In genomic region chr2:43605851-43606250, GRCh38 we compare ENCODE assay signal across 15 cellular contexts. TPM values are rescaled to one million over a fixed set of nuclear protein-coding genes. Genes with fewer than 3 reads are reported as not detected.
DNase-seq lines count a peak whose midpoint lies in the region; ATAC-seq and TF ChIP-seq lines count a peak whose summit lies in the region.
"Had no signal": no experiment of that assay in that cellular context is flagged by ENCODE, and none has a peak within 500 bp of the region (broad histone marks: within the 10 kb centered on the region; RNA-seq: fewer than 3 reads in every experiment).

No MANE protein-coding gene starts in this region.

- H3K23ac ChIP-seq in mesenchymal stem cell (ENCODE audit: low read length in 2 of 2), result no peak overlapping the region

- H3K36me3 ChIP-seq in mesenchymal stem cell (ENCODE audit: control insufficient read depth in 1 of 2, insufficient read depth in 2 of 2, low read depth in 1 of 2, low read length in 2 of 2) (no peaks in the 10 kb centered on the region), OCI-LY7 (ENCODE audit: insufficient read depth, low read length) (no peaks in the 10 kb centered on the region)
- H3K36me3 ChIP-seq: adrenal gland; BLaER1 treated with 17β-estradiol and CSF1 and Interleukin-3, amounts not matched to agents 10 nM and 100 nM; neutrophil had no signal

- H3K4me1 ChIP-seq in mesenchymal stem cell (ENCODE audit: control insufficient read depth, insufficient read depth, low read depth, low read length) (no peaks in the 10 kb centered on the region), OCI-LY7 (ENCODE audit: insufficient read depth, low read length, poor library complexity, severe bottlenecking) (no peaks in the 10 kb centered on the region)
- H3K4me1 ChIP-seq: adrenal gland; BLaER1 treated with 17β-estradiol and CSF1 and Interleukin-3, amounts not matched to agents 10 nM and 100 nM had no signal

- H3K4me2 ChIP-seq in mesenchymal stem cell (ENCODE audit: low read length, poor library complexity, severe bottlenecking) (no peak overlapping the region), OCI-LY7 (ENCODE audit: low read length) (no peak overlapping the region)
- H3K4me2 ChIP-seq: BLaER1 treated with 17β-estradiol and CSF1 and Interleukin-3, amounts not matched to agents 10 nM and 100 nM had no signal

- no peak overlapping the region for H3K14ac ChIP-seq in mesenchymal stem cell (ENCODE audit: low read length in 2 of 2)

- TF ChIP-seq CTCF in MCF 10A (IDR thresholded peaks at IDR 0.05; ENCODE audit: unreplicated experiment) (no peak), OCI-LY7 (conservative IDR thresholded peaks at IDR 0.05; ENCODE audit: low read length) (no peak)

- H3K27me3 Mint-ChIP-seq in MCF 10A (ENCODE audit: insufficient read depth, unreplicated experiment), result no peaks in the 10 kb centered on the region

- H3K9ac ChIP-seq in mesenchymal stem cell (ENCODE audit: low read length), result no peak overlapping the region
- H3K9ac ChIP-seq: BLaER1 treated with 17β-estradiol and CSF1 and Interleukin-3, amounts not matched to agents 10 nM and 100 nM; GM23248 had no signal

- no peak overlapping the region for H3K27ac Mint-ChIP-seq in MCF 10A (ENCODE audit: low read depth, unreplicated experiment)
- H3K27ac Mint-ChIP-seq: T-helper 2 cell treated with Interferon-gamma antibody and Interleukin-4, amounts not matched to agents 5 μg/mL and 100 μg/mL, for 36 hours had no signal

- no peak overlapping the region for H2BK120ac ChIP-seq in mesenchymal stem cell (ENCODE audit: low read depth, low read length)

- H2AK5ac ChIP-seq in mesenchymal stem cell (ENCODE audit: low read length, severe bottlenecking), result no peak overlapping the region

- H3K9me3 ChIP-seq in mesenchymal stem cell (ENCODE audit: control insufficient read depth, low read length), result no peaks in the 10 kb centered on the region
- no peaks in the 10 kb centered on the region for H3K9me3 ChIP-seq in OCI-LY7 (ENCODE audit: low read length)
- H3K9me3 ChIP-seq: adrenal gland; BLaER1 treated with 17β-estradiol and CSF1 and Interleukin-3, amounts not matched to agents 10 nM and 100 nM; neutrophil had no signal

- no peak for ATAC-seq in GM19452 (IDR thresholded peaks at IDR 0.05; ENCODE audit: unreplicated experiment)

- H3K18ac ChIP-seq in mesenchymal stem cell (ENCODE audit: low read depth in 1 of 2, low read length in 2 of 2), result no peak overlapping the region

- CTCF ChIA-PET in MCF 10A (lab: Yijun Ruan, JAX) (interaction anchor here (0.7 to 2.3 kb wide), 10 partner anchors 10 to 888 kb away, joined by 3 to 21 read pairs (median 4); partner anchors contain the start of genes DYNC2LI1 and THADA), OCI-LY7 (lab: Charles Lee; ENCODE audit: unreplicated experiment) (no interaction called here)

- intact Hi-C loops in MCF 10A (cut with micrococcal nuclease), result loop anchor here (5.0 kb wide), 1 partner anchor 166 kb away; the partner anchor contains the start of gene DYNC2LI1
- intact Hi-C loops in OCI-LY7 (cut with micrococcal nuclease; ENCODE audit: unreplicated experiment), result no loop called here

- POLR2A ChIA-PET in MCF 10A (lab: Yijun Ruan, JAX) (interaction anchor here (1.8 kb wide), 1 partner anchor 10 kb away, joined by 25 read pairs; the partner anchor contains the start of gene THADA), OCI-LY7 (lab: Charles Lee) (no interaction called here)

- H3K4me3 Mint-ChIP-seq in MCF 10A (ENCODE audit: unreplicated experiment), result no peak overlapping the region
- H3K4me3 Mint-ChIP-seq: T-helper 2 cell treated with Interferon-gamma antibody and Interleukin-4, amounts not matched to agents 5 μg/mL and 100 μg/mL, for 36 hours had no signal

- H3K79me1 ChIP-seq in mesenchymal stem cell (replicated peaks; ENCODE audit: low read length, poor library complexity, severe bottlenecking), result no peaks in the 10 kb centered on the region

- H4K20me1 ChIP-seq in OCI-LY7 (ENCODE audit: insufficient read depth, low read length), result no peaks in the 10 kb centered on the region
- H4K20me1 ChIP-seq: BLaER1 treated with 17β-estradiol and CSF1 and Interleukin-3, amounts not matched to agents 10 nM and 100 nM had no signal

- H3K27ac ChIP-seq in mesenchymal stem cell (ENCODE audit: low read length, poor library complexity, severe bottlenecking) (no peak overlapping the region), OCI-LY7 (ENCODE audit: low read depth, low read length, poor library complexity, severe bottlenecking) (no peak overlapping the region)
- H3K27ac ChIP-seq: adrenal gland; BLaER1 treated with 17β-estradiol and CSF1 and Interleukin-3, amounts not matched to agents 10 nM and 100 nM; GM23248; HL-60; neutrophil had no signal

- no peak overlapping the region for H2BK15ac ChIP-seq in mesenchymal stem cell (ENCODE audit: low read depth, poor library complexity, severe bottlenecking)

- H2BK12ac ChIP-seq in mesenchymal stem cell (ENCODE audit: low read length in 2 of 2), result no peak overlapping the region

- H3K4ac ChIP-seq in mesenchymal stem cell (ENCODE audit: low read depth in 1 of 2, low read length in 2 of 2), result no peak overlapping the region

- WGBS in mesenchymal stem cell, result 97% methylated on average over 3 of the region's 5 CpGs

- H4K8ac ChIP-seq in mesenchymal stem cell (ENCODE audit: low read length), result no peak overlapping the region

- no peaks in the 10 kb centered on the region for H3K27me3 ChIP-seq in mesenchymal stem cell (ENCODE audit: control insufficient read depth in 1 of 2, insufficient read depth in 1 of 2, low read length in 2 of 2)
- H3K27me3 ChIP-seq: adrenal gland; BLaER1 treated with 17β-estradiol and CSF1 and Interleukin-3, amounts not matched to agents 10 nM and 100 nM; neutrophil had no signal

- no peak overlapping the region for H2BK5ac ChIP-seq in mesenchymal stem cell (ENCODE audit: low read depth, low read length, poor library complexity, severe bottlenecking)

- no peaks in the 10 kb centered on the region for H3K9me2 ChIP-seq in OCI-LY7 (ENCODE audit: insufficient read depth, low read length)

- H3K4me1 Mint-ChIP-seq in MCF 10A (ENCODE audit: insufficient read depth, unreplicated experiment), result peaks cover 6% of the 10 kb centered on the region

- no peaks in the 10 kb centered on the region for H3K36me3 Mint-ChIP-seq in MCF 10A (ENCODE audit: insufficient read depth, unreplicated experiment)

- no peak overlapping the region for H3K4me3 ChIP-seq in mesenchymal stem cell (ENCODE audit: insufficient read depth in 1 of 2, low read depth in 1 of 2, low read length in 2 of 2)
- H3K4me3 ChIP-seq in OCI-LY7 (ENCODE audit: low read depth, low read length, poor library complexity, severe bottlenecking), result no peak overlapping the region
- H3K4me3 ChIP-seq: adrenal gland; BLaER1 treated with 17β-estradiol and CSF1 and Interleukin-3, amounts not matched to agents 10 nM and 100 nM; GM23248 had no signal

- H3K9me3 Mint-ChIP-seq in MCF 10A (ENCODE audit: unreplicated experiment), result no peaks in the 10 kb centered on the region
- H3K9me3 Mint-ChIP-seq: T-helper 2 cell treated with Interferon-gamma antibody and Interleukin-4, amounts not matched to agents 5 μg/mL and 100 μg/mL, for 36 hours had no signal

- DNase-seq in NCI-H2029 treated with DMSO at 0.1 percent for 48 hours (lab: John Stamatoyannopoulos, UW) (peak; percentile 10), NCI-H2029 (lab: John Stamatoyannopoulos, UW) (no peak), HT1080 (ENCODE audit: low read depth) (peak; percentile 12), SHP77 (lab: John Stamatoyannopoulos, UW) (peak; percentile 27 to 35), mesenchymal stem cell (peak; percentile 5), MCF 10A (ENCODE audit: unreplicated experiment) (no peak), OCI-LY7 (ENCODE audit: low spot score) (no peak)
- DNase-seq: adrenal gland; stimulated activated naive CD8-positive, alpha-beta T cell treated with anti-CD3 and anti-CD28 coated beads, Interleukin-15, Interleukin-2, amounts not matched to agents 100 U/mL and 50 U/mL, for 24 hours had no signal

- BruUV-seq in MCF 10A (replicated peaks; lab: Mats Ljungman, UMichigan) (no TSS peak), OCI-LY7 (replicated peaks; lab: Mats Ljungman, UMichigan) (no TSS peak)

- no peaks in the 10 kb centered on the region for H3K79me2 ChIP-seq in OCI-LY7 (ENCODE audit: insufficient read depth, low read depth, low read length)

- no peak overlapping the region for H4K91ac ChIP-seq in mesenchymal stem cell (ENCODE audit: low read length)

- H2AFZ ChIP-seq in mesenchymal stem cell (ENCODE audit: low read depth, low read length) (no peak overlapping the region), OCI-LY7 (ENCODE audit: low read length) (no peak overlapping the region; the same call in 1 of the 2 replicates)
- H2AFZ ChIP-seq: GM23248 had no signal

RNA-seq across cellular contexts. Expression of gene THADA, which starts 10.0 kb away (rescaled TPM):
- total RNA-seq in HT1080 (2014; rRNA removed; shearing (Covaris generic)), result 29.5 and 43.5 TPM in 2 replicates
- 13.7 and 15.5 TPM in 2 replicates for polyA plus RNA-seq in HT1080 (2015; cell fraction: cytosol; rRNA removed)
- polyA plus RNA-seq in HT1080 (2015; cell fraction: nucleus; rRNA removed), result 73.6 and 76.3 TPM in 2 replicates
- 5.1 TPM for polyA plus RNA-seq in mesenchymal stem cell (2013, experiment 1 of 2)
- 4.3 TPM for polyA plus RNA-seq in mesenchymal stem cell (2013, experiment 2 of 2)
- total RNA-seq in MCF 10A (2022) (42.3 and 49.8 TPM in 2 replicates), OCI-LY7 (2022) (30.1 and 32.3 TPM in 2 replicates)
- 31.2 and 32.0 TPM in 2 replicates for total RNA-seq in OCI-LY7 (2014; rRNA removed; shearing (Covaris generic))

RNA-seq across cellular contexts. Expression of gene PLEKHH2, which starts 31.2 kb away (rescaled TPM):
- 0.29 and 0.40 TPM in 2 replicates for total RNA-seq in HT1080 (2014; rRNA removed; shearing (Covaris generic))
- polyA plus RNA-seq in HT1080 (2015; cell fraction: cytosol; rRNA removed), result 0.56 and 0.81 TPM in 2 replicates
- polyA plus RNA-seq in HT1080 (2015; cell fraction: nucleus; rRNA removed), result 3.4 and 5.4 TPM in 2 replicates
- 6.5 TPM for polyA plus RNA-seq in mesenchymal stem cell (2013, experiment 1 of 2)
- polyA plus RNA-seq in mesenchymal stem cell (2013, experiment 2 of 2), result 6.1 TPM
- 0.93 and 1.2 TPM in 2 replicates for total RNA-seq in MCF 10A (2022)
- total RNA-seq in OCI-LY7 (2014; rRNA removed; shearing (Covaris generic)), result 0.88 and 1.5 TPM in 2 replicates
- total RNA-seq in OCI-LY7 (2022), result 1.1 and 2.6 TPM in 2 replicates

Comparison
In these comparisons a context has a peak if more than half of its experiments do, and no peak if none do; other contexts are left out.
1. DNase-seq: peak in NCI-H2029 treated with DMSO at 0.1 percent for 48 hours (single experiment), HT1080 (single experiment), SHP77 (2 of 2) and mesenchymal stem cell (single experiment); none in NCI-H2029 (single experiment), MCF 10A (single experiment) and OCI-LY7 (single experiment).